ENCODE assay signal across 22 cellular contexts in the genomic region with DNA sequence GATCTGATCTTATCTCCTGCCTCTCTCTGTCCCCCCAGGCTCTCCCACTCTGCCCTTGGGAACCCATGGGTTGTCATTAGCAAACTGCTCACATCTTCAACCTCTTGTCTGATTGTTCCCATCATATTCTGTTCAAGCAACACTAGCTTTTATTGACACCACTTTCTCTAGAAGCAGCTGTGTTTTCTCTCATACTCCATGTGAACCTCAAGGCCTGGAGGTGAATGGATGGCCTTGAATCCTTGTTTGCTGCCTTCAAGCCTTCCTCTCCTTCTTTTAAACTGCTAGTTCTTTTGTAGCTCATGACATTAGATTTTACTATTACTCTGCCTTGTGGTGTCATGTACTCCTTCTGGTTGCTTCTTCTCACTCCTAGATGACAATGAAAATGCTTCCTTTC.
"Had no signal": no experiment of that assay in that cellular context is flagged by ENCODE, and none has a peak within 500 bp of the region (broad histone marks: within the 10 kb centered on the region; RNA-seq: fewer than 3 reads in every experiment).

No MANE protein-coding gene starts in this region.

- H3K9me3 ChIP-seq: gastroesophageal sphincter, left lung, lower lobe of right lung had no signal

- DNase-seq: effector CD8-positive, alpha-beta T cell; effector memory CD8-positive, alpha-beta T cell; endodermal cell; erythroblast; foreskin keratinocyte; heart right ventricle; hippocampal formation; left cardiac atrium; left lung; left ventricle myocardium superior; lower lobe of right lung; mesenchymal stem cell; naive thymus-derived CD4-positive, alpha-beta T cell had no signal

- H3K27me3 ChIP-seq: esophagus muscularis mucosa, foreskin keratinocyte, gastroesophageal sphincter, heart right ventricle, left lung had no signal

- FAIRE-seq: colon, endometrium, frontal cortex, islet of Langerhans, keratinocyte had no signal

- H3K4me3 ChIP-seq: coronary artery, esophagus muscularis mucosa, gastroesophageal sphincter, heart right ventricle, left lung, lower lobe of right lung had no signal

- H3K27ac ChIP-seq: coronary artery, epithelial cell of prostate, esophagus muscularis mucosa, foreskin keratinocyte, gastroesophageal sphincter, heart right ventricle, left lung, lower lobe of right lung had no signal

- H3K36me3 ChIP-seq: esophagus muscularis mucosa, gastroesophageal sphincter, heart right ventricle, left lung, lower lobe of right lung had no signal

- ATAC-seq: effector memory CD8-positive, alpha-beta T cell; foreskin keratinocyte; gastroesophageal sphincter; heart right ventricle; left cardiac atrium; left lung; left ventricle myocardium superior; lower lobe of right lung; naive thymus-derived CD4-positive, alpha-beta T cell had no signal

- H3K4me1 ChIP-seq: esophagus muscularis mucosa, foreskin keratinocyte, gastroesophageal sphincter, heart right ventricle, left lung, lower lobe of right lung had no signal
